ENCODE assay signal across 3 cellular contexts in genomic region chr7:143779591-143779990, GRCh38. TPM values are rescaled to one million over a fixed set of nuclear protein-coding genes. Genes with fewer than 3 reads are reported as not detected.
"Had no signal": no experiment of that assay in that cellular context is flagged by ENCODE, and none has a peak within 500 bp of the region (broad histone marks: within the 10 kb centered on the region; RNA-seq: fewer than 3 reads in every experiment).

No MANE protein-coding gene starts in this region.

RNA-seq across cellular contexts. Expression of gene CTAGE6, which starts 22.1 kb away (rescaled TPM):
- total RNA-seq: neural crest cell, right atrium auricular region, smooth muscle cell had no signal
